Comparison of ENCODE assay signal across 1 cellular context in the genomic region with DNA sequence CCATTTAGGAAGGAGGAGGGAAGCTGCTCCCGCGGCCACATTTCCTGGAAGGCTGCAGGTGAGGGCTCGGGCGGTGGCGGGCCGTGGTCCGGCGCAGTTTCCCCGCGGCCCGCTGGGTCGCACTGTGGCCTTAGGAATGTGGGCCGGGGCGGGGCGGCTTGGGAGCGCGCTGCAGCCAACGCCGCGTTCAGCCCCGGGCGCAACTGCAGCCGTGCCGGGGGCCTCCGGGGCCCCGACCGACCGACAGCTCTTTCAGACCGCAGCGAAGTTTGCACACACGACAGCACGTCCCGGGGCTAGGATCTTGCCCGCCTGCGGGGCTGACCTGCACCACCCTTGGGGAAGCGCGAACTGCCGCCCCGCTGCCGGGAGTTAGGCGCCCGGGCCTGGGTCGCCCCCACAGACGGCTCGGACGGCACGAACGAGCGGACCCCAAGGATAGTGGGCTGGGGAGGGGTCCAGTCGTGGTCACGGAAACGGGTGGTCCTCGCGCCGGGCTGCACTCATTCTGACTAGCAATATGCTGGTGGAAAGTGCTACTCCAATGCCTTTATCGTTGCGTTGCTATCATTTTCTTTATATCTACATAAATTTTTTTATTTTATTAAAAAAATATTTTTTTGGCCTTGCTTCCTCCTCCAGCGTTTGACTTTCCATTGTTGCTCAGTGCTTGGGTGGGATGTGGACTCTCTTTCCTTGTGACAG.
TF ChIP-seq lines count a peak whose summit lies in the region.

No MANE protein-coding gene starts in this region.

TF ChIP-seq in HepG2, 621 proteins besides CTCF, POLR2A, EP300 and RAD21 (continued from another document and continues in another):
- TF ChIP-seq, protein P1, sequence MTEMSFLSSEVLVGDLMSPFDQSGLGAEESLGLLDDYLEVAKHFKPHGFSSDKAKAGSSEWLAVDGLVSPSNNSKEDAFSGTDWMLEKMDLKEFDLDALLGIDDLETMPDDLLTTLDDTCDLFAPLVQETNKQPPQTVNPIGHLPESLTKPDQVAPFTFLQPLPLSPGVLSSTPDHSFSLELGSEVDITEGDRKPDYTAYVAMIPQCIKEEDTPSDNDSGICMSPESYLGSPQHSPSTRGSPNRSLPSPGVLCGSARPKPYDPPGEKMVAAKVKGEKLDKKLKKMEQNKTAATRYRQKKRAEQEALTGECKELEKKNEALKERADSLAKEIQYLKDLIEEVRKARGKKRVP (CRISPR knock-in tag; IDR thresholded peaks at IDR 0.05): peak in 1 of 2 experiments; percentile 71; a peak in 1 of 4 replicates
- TF ChIP-seq ZNF232 (CRISPR knock-in tag; IDR thresholded peaks at IDR 0.05; ENCODE audit: borderline replicate concordance): no peak
- TF ChIP-seq, protein P2, sequence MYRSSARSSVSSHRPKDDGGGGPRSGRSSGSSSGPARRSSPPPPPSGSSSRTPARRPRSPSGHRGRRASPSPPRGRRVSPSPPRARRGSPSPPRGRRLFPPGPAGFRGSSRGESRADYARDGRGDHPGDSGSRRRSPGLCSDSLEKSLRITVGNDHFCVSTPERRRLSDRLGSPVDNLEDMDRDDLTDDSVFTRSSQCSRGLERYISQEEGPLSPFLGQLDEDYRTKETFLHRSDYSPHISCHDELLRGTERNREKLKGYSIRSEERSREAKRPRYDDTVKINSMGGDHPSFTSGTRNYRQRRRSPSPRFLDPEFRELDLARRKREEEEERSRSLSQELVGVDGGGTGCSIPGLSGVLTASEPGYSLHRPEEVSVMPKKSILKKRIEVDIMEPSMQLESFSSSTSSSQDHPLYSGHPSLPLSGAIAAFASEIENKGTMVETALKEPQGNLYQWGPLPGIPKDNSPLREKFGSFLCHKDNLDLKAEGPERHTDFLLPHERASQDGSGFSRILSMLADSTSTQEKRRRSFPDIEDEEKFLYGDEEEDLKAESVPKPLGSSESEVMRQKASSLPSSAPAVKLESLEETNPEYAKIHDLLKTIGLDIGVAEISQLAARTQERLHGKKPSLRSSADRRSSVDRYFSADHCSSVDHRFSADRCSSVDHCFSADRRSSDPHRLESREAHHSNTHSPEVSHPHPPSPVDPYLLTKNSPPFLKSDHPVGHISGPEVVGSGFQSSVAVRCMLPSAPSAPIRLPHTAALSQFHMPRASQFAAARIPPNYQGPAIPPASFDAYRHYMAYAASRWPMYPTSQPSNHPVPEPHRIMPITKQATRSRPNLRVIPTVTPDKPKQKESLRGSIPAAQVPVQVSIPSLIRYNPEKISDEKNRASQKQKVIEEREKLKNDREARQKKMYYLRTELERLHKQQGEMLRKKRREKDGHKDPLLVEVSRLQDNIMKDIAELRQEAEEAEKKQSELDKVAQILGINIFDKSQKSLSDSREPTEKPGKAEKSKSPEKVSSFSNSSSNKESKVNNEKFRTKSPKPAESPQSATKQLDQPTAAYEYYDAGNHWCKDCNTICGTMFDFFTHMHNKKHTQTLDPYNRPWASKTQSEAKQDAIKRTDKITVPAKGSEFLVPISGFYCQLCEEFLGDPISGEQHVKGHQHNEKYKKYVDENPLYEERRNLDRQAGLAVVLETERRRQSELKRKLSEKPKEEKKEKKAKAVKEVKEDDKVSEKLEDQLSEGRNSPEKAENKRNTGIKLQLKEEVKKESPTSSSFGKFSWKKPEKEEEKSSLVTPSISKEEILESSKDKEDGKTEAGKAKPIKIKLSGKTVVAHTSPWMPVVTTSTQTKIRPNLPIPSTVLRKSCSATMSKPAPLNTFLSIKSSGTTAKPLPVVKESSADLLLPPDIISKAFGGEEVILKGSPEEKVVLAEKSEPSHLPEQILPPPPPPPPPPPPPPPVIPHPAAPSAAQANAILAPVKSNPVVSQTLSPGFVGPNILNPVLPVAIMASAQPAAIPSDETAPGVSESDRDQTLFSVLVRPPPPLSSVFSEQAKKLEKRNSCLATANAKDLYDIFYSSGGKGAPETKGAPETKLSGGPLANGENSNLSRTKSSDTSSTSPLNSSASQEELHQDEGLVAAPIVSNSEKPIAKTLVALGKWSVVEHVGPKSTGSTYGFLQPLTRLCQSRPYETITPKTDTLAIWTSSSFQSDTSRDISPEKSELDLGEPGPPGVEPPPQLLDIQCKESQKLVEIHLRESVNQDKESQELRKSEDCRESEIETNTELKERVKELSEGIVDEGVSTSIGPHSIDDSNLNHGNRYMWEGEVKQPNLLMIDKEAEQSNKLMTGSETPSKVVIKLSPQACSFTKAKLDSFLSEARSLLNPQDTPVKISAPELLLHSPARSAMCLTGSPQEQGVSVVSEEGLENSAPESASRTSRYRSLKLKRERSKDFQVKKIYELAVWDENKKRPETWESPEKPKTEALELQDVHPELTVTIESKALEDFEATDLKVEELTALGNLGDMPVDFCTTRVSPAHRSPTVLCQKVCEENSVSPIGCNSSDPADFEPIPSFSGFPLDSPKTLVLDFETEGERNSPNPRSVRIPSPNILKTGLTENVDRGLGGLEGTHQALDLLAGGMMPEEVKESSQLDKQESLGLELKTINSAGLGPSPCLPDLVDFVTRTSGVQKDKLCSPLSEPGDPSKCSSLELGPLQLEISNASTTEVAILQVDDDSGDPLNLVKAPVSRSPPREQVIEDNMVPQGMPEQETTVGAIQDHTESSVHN (CRISPR knock-in tag; IDR thresholded peaks at IDR 0.05): no peak
- TF ChIP-seq, protein P3, sequence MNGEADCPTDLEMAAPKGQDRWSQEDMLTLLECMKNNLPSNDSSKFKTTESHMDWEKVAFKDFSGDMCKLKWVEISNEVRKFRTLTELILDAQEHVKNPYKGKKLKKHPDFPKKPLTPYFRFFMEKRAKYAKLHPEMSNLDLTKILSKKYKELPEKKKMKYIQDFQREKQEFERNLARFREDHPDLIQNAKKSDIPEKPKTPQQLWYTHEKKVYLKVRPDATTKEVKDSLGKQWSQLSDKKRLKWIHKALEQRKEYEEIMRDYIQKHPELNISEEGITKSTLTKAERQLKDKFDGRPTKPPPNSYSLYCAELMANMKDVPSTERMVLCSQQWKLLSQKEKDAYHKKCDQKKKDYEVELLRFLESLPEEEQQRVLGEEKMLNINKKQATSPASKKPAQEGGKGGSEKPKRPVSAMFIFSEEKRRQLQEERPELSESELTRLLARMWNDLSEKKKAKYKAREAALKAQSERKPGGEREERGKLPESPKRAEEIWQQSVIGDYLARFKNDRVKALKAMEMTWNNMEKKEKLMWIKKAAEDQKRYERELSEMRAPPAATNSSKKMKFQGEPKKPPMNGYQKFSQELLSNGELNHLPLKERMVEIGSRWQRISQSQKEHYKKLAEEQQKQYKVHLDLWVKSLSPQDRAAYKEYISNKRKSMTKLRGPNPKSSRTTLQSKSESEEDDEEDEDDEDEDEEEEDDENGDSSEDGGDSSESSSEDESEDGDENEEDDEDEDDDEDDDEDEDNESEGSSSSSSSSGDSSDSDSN (CRISPR knock-in tag; IDR thresholded peaks at IDR 0.05): peak; percentile 81
- TF ChIP-seq, protein P4, sequence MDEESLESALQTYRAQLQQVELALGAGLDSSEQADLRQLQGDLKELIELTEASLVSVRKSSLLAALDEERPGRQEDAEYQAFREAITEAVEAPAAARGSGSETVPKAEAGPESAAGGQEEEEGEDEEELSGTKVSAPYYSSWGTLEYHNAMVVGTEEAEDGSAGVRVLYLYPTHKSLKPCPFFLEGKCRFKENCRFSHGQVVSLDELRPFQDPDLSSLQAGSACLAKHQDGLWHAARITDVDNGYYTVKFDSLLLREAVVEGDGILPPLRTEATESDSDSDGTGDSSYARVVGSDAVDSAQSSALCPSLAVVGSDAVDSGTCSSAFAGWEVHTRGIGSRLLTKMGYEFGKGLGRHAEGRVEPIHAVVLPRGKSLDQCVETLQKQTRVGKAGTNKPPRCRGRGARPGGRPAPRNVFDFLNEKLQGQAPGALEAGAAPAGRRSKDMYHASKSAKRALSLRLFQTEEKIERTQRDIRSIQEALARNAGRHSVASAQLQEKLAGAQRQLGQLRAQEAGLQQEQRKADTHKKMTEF (CRISPR knock-in tag; IDR thresholded peaks at IDR 0.05): peak; percentile 77
- 0 out of 2 replicates have a peak, but pooled peaks have one; percentile 52 for TF ChIP-seq TOPORS (CRISPR knock-in tag; IDR thresholded peaks at IDR 0.05)
- TF ChIP-seq SIN3A (IDR thresholded peaks at IDR 0.05; ENCODE audit: borderline replicate concordance, low read depth, low read length): peak; percentile 50; the same call in 1 of the 2 replicates
- TF ChIP-seq ELF3 (CRISPR knock-in tag; IDR thresholded peaks at IDR 0.05): peak; percentile 42; the same call in 1 of the 2 replicates
- peak; percentile 26; the same call in 1 of the 2 replicates for TF ChIP-seq NFYB (CRISPR knock-in tag; IDR thresholded peaks at IDR 0.05)
- no peak for TF ChIP-seq ZNF263 (CRISPR knock-in tag; IDR thresholded peaks at IDR 0.05)
- TF ChIP-seq TCF7 (IDR thresholded peaks at IDR 0.05; ENCODE audit: low read depth): no peak
- TF ChIP-seq HOXA7 (CRISPR knock-in tag; IDR thresholded peaks at IDR 0.05): no peak
- 0 out of 2 replicates have a peak, but pooled peaks have one; percentile 21 for TF ChIP-seq HDAC2 (CRISPR knock-in tag; IDR thresholded peaks at IDR 0.05)
- 0 out of 2 replicates have a peak, but pooled peaks have one; percentile 19 for TF ChIP-seq ZMYM3 (CRISPR knock-in tag; IDR thresholded peaks at IDR 0.05)
- peak; percentile 39; the same call in 1 of the 2 replicates for TF ChIP-seq MED1 (CRISPR knock-in tag; IDR thresholded peaks at IDR 0.05)
- TF ChIP-seq ARHGAP35 (CRISPR knock-in tag; IDR thresholded peaks at IDR 0.05; ENCODE audit: borderline replicate concordance): peak; percentile 63; the same call in 1 of the 2 replicates
- TF ChIP-seq ESRRA (CRISPR knock-in tag; IDR thresholded peaks at IDR 0.05; ENCODE audit: low read depth): 0 out of 2 replicates have a peak, but pooled peaks have one; percentile 61
- 0 out of 2 replicates have a peak, but pooled peaks have one; percentile 15 for TF ChIP-seq KDM4B (CRISPR knock-in tag; IDR thresholded peaks at IDR 0.05)
- TF ChIP-seq KDM3A (CRISPR knock-in tag; IDR thresholded peaks at IDR 0.05; ENCODE audit: low read depth): peak; percentile 80; the same call in 1 of the 2 replicates
- TF ChIP-seq NR2F6 (IDR thresholded peaks at IDR 0.05): no peak
- no peak for TF ChIP-seq NR2F6 (CRISPR knock-in tag; IDR thresholded peaks at IDR 0.05)
- TF ChIP-seq POGZ (CRISPR knock-in tag; IDR thresholded peaks at IDR 0.05): 0 out of 2 replicates have a peak, but pooled peaks have one; percentile 16
- TF ChIP-seq, protein P5, sequence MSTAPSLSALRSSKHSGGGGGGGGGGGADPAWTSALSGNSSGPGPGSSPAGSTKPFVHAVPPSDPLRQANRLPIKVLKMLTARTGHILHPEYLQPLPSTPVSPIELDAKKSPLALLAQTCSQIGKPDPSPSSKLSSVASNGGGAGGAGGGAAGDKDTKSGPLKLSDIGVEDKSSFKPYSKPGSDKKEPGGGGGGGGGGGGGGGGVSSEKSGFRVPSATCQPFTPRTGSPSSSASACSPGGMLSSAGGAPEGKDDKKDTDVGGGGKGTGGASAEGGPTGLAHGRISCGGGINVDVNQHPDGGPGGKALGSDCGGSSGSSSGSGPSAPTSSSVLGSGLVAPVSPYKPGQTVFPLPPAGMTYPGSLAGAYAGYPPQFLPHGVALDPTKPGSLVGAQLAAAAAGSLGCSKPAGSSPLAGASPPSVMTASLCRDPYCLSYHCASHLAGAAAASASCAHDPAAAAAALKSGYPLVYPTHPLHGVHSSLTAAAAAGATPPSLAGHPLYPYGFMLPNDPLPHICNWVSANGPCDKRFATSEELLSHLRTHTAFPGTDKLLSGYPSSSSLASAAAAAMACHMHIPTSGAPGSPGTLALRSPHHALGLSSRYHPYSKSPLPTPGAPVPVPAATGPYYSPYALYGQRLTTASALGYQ (CRISPR knock-in tag; IDR thresholded peaks at IDR 0.05): peak; percentile 54; the same call in 1 of the 2 replicates
- peak; percentile 74 for TF ChIP-seq MEIS2 (CRISPR knock-in tag; IDR thresholded peaks at IDR 0.05)
- TF ChIP-seq, protein P6, sequence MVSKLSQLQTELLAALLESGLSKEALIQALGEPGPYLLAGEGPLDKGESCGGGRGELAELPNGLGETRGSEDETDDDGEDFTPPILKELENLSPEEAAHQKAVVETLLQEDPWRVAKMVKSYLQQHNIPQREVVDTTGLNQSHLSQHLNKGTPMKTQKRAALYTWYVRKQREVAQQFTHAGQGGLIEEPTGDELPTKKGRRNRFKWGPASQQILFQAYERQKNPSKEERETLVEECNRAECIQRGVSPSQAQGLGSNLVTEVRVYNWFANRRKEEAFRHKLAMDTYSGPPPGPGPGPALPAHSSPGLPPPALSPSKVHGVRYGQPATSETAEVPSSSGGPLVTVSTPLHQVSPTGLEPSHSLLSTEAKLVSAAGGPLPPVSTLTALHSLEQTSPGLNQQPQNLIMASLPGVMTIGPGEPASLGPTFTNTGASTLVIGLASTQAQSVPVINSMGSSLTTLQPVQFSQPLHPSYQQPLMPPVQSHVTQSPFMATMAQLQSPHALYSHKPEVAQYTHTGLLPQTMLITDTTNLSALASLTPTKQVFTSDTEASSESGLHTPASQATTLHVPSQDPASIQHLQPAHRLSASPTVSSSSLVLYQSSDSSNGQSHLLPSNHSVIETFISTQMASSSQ (IDR thresholded peaks at IDR 0.05; ENCODE audit: low read depth): no peak
- TF ChIP-seq, protein P6 (CRISPR knock-in tag; IDR thresholded peaks at IDR 0.05; ENCODE audit: borderline replicate concordance): no peak
- TF ChIP-seq, protein P7, sequence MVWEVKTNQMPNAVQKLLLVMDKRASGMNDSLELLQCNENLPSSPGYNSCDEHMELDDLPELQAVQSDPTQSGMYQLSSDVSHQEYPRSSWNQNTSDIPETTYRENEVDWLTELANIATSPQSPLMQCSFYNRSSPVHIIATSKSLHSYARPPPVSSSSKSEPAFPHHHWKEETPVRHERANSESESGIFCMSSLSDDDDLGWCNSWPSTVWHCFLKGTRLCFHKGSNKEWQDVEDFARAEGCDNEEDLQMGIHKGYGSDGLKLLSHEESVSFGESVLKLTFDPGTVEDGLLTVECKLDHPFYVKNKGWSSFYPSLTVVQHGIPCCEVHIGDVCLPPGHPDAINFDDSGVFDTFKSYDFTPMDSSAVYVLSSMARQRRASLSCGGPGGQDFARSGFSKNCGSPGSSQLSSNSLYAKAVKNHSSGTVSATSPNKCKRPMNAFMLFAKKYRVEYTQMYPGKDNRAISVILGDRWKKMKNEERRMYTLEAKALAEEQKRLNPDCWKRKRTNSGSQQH (CRISPR knock-in tag; IDR thresholded peaks at IDR 0.05; ENCODE audit: low read depth): 0 out of 2 replicates have a peak, but pooled peaks have one; percentile 42
